ENCODE assay signal across 17 cellular contexts in genomic region chr1:241482761-241483250, GRCh38. TPM values are rescaled to one million over a fixed set of nuclear protein-coding genes. Genes with fewer than 3 reads are reported as not detected.
DNase-seq lines count a peak whose midpoint lies in the region; ATAC-seq, FAIRE-seq and TF ChIP-seq lines count a peak whose summit lies in the region.
"Had no signal": no experiment of that assay in that cellular context is flagged by ENCODE, and none has a peak within 500 bp of the region (broad histone marks: within the 10 kb centered on the region; RNA-seq: fewer than 3 reads in every experiment).

No MANE protein-coding gene starts in this region.

- FAIRE-seq in astrocyte (lab: Jason Lieb, UNC) = peak; percentile 81

- H4K20me1 ChIP-seq in astrocyte (ENCODE audit: insufficient read depth, low read length) = no peaks in the 10 kb centered on the region

- H3K27me3 ChIP-seq in astrocyte (ENCODE audit: insufficient read depth, low read length) (no peaks in the 10 kb centered on the region), aorta (ENCODE audit: control insufficient read depth in 1 of 2, insufficient read depth in 2 of 2, low read length in 1 of 2) (no peaks in the 10 kb centered on the region)
- H3K27me3 ChIP-seq: spleen had no signal

- peaks cover 2% of the 10 kb centered on the region for H3K4me1 ChIP-seq in astrocyte (ENCODE audit: insufficient read depth, low read length)
- no peaks in the 10 kb centered on the region for H3K4me1 ChIP-seq in aorta (ENCODE audit: control insufficient read depth in 1 of 2, insufficient read depth in 2 of 2, low read length in 2 of 2)
- H3K4me1 ChIP-seq: spleen had no signal

- H3K4me1 Mint-ChIP-seq in HFFc6 (ENCODE audit: low read depth) (peaks cover 68% of the 10 kb centered on the region), astrocyte (ENCODE audit: low read depth, unreplicated experiment) (peaks cover 11% of the 10 kb centered on the region)
- H3K4me1 Mint-ChIP-seq: activated naive CD8-positive, alpha-beta T cell treated with anti-CD3 and anti-CD28 coated beads, Interleukin-2, amount 10 ng/mL, durations not matched to agents 7 days and 5 days had no signal

- no peak overlapping the region for H3K4me3 ChIP-seq in AG10803 (ENCODE audit: low read length)
- no peak overlapping the region for H3K4me3 ChIP-seq in astrocyte (ENCODE audit: insufficient read depth, low read depth, low read length)
- no peak overlapping the region for H3K4me3 ChIP-seq in aorta (ENCODE audit: low read length in 2 of 2)
- H3K4me3 ChIP-seq: spleen had no signal

- H3K9ac ChIP-seq in astrocyte (ENCODE audit: low read length) = peak overlapping the region; percentile 52

- DNase-seq in AG10803 (ENCODE audit: low read depth) (peak; percentile 87), HFFc6 (peak; percentile 79), astrocyte (ENCODE audit: low read depth) (peak; percentile 62), kidney glomerular epithelial cell (lab: John Stamatoyannopoulos, UW) (peak; percentile 68), aorta (no peak), NCI-H2196 treated with DMSO at 0.1 percent for 48 hours (lab: John Stamatoyannopoulos, UW; ENCODE audit: unreplicated experiment) (no peak), GM20000 (ENCODE audit: low spot score) (no peak)
- DNase-seq: activated CD8-positive, alpha-beta T cell treated with anti-CD3 and anti-CD28 coated beads, Interleukin-2, amount 10 ng/mL, durations not matched to agents 7 days and 5 days; activated naive CD8-positive, alpha-beta T cell treated with anti-CD3 and anti-CD28 coated beads, Interleukin-2, amount 10 ng/mL, durations not matched to agents 7 days and 5 days; effector memory CD4-positive, alpha-beta T cell; naive thymus-derived CD8-positive, alpha-beta T cell; NCI-H1048; NCI-H774; spleen; stimulated activated CD8-positive, alpha-beta memory T cell treated with anti-CD3 and anti-CD28 coated beads, Interleukin-4, amount 100 ng/mL, for 48 hours had no signal

- 8 to 20% methylated on average over 1 of the region's 1 CpG for WGBS in aorta, 2 donors

- H3K9me3 Mint-ChIP-seq in HFFc6 = no peaks in the 10 kb centered on the region; the same call in 1 of the 2 replicates
- H3K9me3 Mint-ChIP-seq in astrocyte (ENCODE audit: unreplicated experiment) = no peaks in the 10 kb centered on the region
- H3K9me3 Mint-ChIP-seq: activated naive CD8-positive, alpha-beta T cell treated with anti-CD3 and anti-CD28 coated beads, Interleukin-2, amount 10 ng/mL, durations not matched to agents 7 days and 5 days; naive thymus-derived CD8-positive, alpha-beta T cell; T-helper 1 cell treated with Interleukin-12 subunit alpha and Interleukin-12 subunit beta and Interleukin-4 antibody, amounts not matched to agents 30 μg/mL and 1 μg/mL, for 36 hours had no signal

- H3K36me3 ChIP-seq in astrocyte (ENCODE audit: insufficient read depth, low read length) = no peaks in the 10 kb centered on the region
- no peaks in the 10 kb centered on the region for H3K36me3 ChIP-seq in aorta (ENCODE audit: control insufficient read depth in 1 of 2, insufficient read depth in 2 of 2, low read length in 1 of 2)
- H3K36me3 ChIP-seq: spleen had no signal

- ATAC-seq in aorta (ENCODE audit: low FRiP score) (no peak), HG02884 (IDR thresholded peaks at IDR 0.05; ENCODE audit: unreplicated experiment) (no peak)
- ATAC-seq: activated CD8-positive, alpha-beta T cell treated with anti-CD3 and anti-CD28 coated beads, Interleukin-2, amount 10 ng/mL, durations not matched to agents 7 days and 5 days; naive thymus-derived CD8-positive, alpha-beta T cell had no signal

- no peak for TF ChIP-seq CTCF in AG10803 (conservative IDR thresholded peaks at IDR 0.05; ENCODE audit: low read length)
- TF ChIP-seq CTCF in HFFc6 (IDR thresholded peaks at IDR 0.05) = no peak
- no peak for TF ChIP-seq CTCF in astrocyte (IDR thresholded peaks at IDR 0.05; ENCODE audit: insufficient read depth, low read depth, low read length)
- no peak for TF ChIP-seq CTCF in GM20000 (IDR thresholded peaks at IDR 0.05; ENCODE audit: extremely low read depth, missing control alignments)

- H3K9me3 ChIP-seq in astrocyte (ENCODE audit: insufficient read depth, low read depth, low read length) = no peaks in the 10 kb centered on the region
- H3K9me3 ChIP-seq in aorta (ENCODE audit: control insufficient read depth, low read length) = no peaks in the 10 kb centered on the region
- H3K9me3 ChIP-seq: spleen had no signal

- no peaks in the 10 kb centered on the region for H3K79me2 ChIP-seq in astrocyte (ENCODE audit: insufficient read depth, low read length)

- H3K27ac ChIP-seq in astrocyte (ENCODE audit: low read depth, low read length) (peak overlapping the region; percentile 64), aorta (ENCODE audit: low read depth in 1 of 2, low read length in 2 of 2) (no peak overlapping the region)
- H3K27ac ChIP-seq: spleen had no signal

- H3K4me2 ChIP-seq in astrocyte (ENCODE audit: low read length) = peak overlapping the region; percentile 64

- peak overlapping the region; percentile 85 for H3K27ac Mint-ChIP-seq in HFFc6
- peak overlapping the region; percentile 95 for H3K27ac Mint-ChIP-seq in astrocyte (ENCODE audit: unreplicated experiment)
- H3K27ac Mint-ChIP-seq: activated CD8-positive, alpha-beta T cell treated with anti-CD3 and anti-CD28 coated beads, Interleukin-2, amount 10 ng/mL, durations not matched to agents 7 days and 5 days; activated naive CD8-positive, alpha-beta T cell treated with anti-CD3 and anti-CD28 coated beads, Interleukin-2, amount 10 ng/mL, durations not matched to agents 7 days and 5 days; naive thymus-derived CD8-positive, alpha-beta T cell; T-helper 1 cell treated with Interleukin-12 subunit alpha and Interleukin-12 subunit beta and Interleukin-4 antibody, amounts not matched to agents 30 μg/mL and 1 μg/mL, for 36 hours had no signal

- H3K4me3 Mint-ChIP-seq in HFFc6 = peak overlapping the region; percentile 38; the same call in 1 of the 2 replicates
- no peak overlapping the region for H3K4me3 Mint-ChIP-seq in astrocyte (ENCODE audit: unreplicated experiment)
- H3K4me3 Mint-ChIP-seq: activated CD8-positive, alpha-beta T cell treated with anti-CD3 and anti-CD28 coated beads, Interleukin-2, amount 10 ng/mL, durations not matched to agents 7 days and 5 days; activated naive CD8-positive, alpha-beta T cell treated with anti-CD3 and anti-CD28 coated beads, Interleukin-2, amount 10 ng/mL, durations not matched to agents 7 days and 5 days; naive thymus-derived CD8-positive, alpha-beta T cell; T-helper 1 cell treated with Interleukin-12 subunit alpha and Interleukin-12 subunit beta and Interleukin-4 antibody, amounts not matched to agents 30 μg/mL and 1 μg/mL, for 36 hours had no signal

- no peak overlapping the region for H2AFZ ChIP-seq in astrocyte (ENCODE audit: low read depth, low read length)

- H3K27me3 Mint-ChIP-seq in HFFc6 (ENCODE audit: insufficient read depth) = no peaks in the 10 kb centered on the region; the same call in 1 of the 2 replicates
- H3K27me3 Mint-ChIP-seq in astrocyte (ENCODE audit: low read depth, unreplicated experiment) = no peaks in the 10 kb centered on the region
- H3K27me3 Mint-ChIP-seq: activated naive CD8-positive, alpha-beta T cell treated with anti-CD3 and anti-CD28 coated beads, Interleukin-2, amount 10 ng/mL, durations not matched to agents 7 days and 5 days had no signal

- intact Hi-C loops in aorta (cut with DNase I) = no loop called here

- peaks cover 30% of the 10 kb centered on the region; the same call in 1 of the 2 replicates for H3K36me3 Mint-ChIP-seq in HFFc6 (ENCODE audit: low read depth)
- H3K36me3 Mint-ChIP-seq in astrocyte (ENCODE audit: low read depth, unreplicated experiment) = no peaks in the 10 kb centered on the region
- H3K36me3 Mint-ChIP-seq: naive thymus-derived CD8-positive, alpha-beta T cell had no signal

RNA-seq across cellular contexts. Expression of gene FH, which starts 36.7 kb away (rescaled TPM):
- total RNA-seq in HFFc6 (2021; fragmentation: NEBNext Ultra II Directional; extraction: Animal tissue kit (Norgen Biotek cat#: 25700)) = 100 to 1,000 TPM; 107 to 137 (median 123) TPM
- total RNA-seq in astrocyte (47.3 and 49.4 TPM in 2 replicates), aorta (10 to 100 TPM; 30.3 to 32.3 TPM)
- polyA plus RNA-seq in aorta = 10 to 100 TPM; 27.9 to 28.4 TPM

RNA-seq across cellular contexts. Expression of gene KMO, which starts 49.4 kb away (rescaled TPM):
- not detected for total RNA-seq in HFFc6 (2021; fragmentation: NEBNext Ultra II Directional; extraction: Animal tissue kit (Norgen Biotek cat#: 25700))
- 0.07 and 0.50 TPM in 2 replicates for total RNA-seq in astrocyte
- 1 to 10 TPM; 2.1 to 2.5 TPM for total RNA-seq in aorta
- 1 to 10 TPM; 1.3 to 4.8 TPM for polyA plus RNA-seq in aorta
- total RNA-seq: activated CD8-positive, alpha-beta T cell treated with anti-CD3 and anti-CD28 coated beads, Interleukin-2, amount 10 ng/mL, durations not matched to agents 7 days and 5 days had no signal
- polyA plus RNA-seq: naive thymus-derived CD8-positive, alpha-beta T cell had no signal

Comparison
In these comparisons a context has a peak if more than half of its experiments do, and no peak if none do; other contexts are left out.
1. DNase-seq: peak in AG10803 (single experiment), HFFc6 (single experiment), astrocyte (single experiment) and kidney glomerular epithelial cell (single experiment); none in aorta (0 of 2), NCI-H2196 treated with DMSO at 0.1 percent for 48 hours (single experiment) and GM20000 (single experiment).